9 cellular contexts compared by ENCODE assay signal in genomic region chr7:23472046-23472445, GRCh38. TPM values are rescaled to one million over a fixed set of nuclear protein-coding genes. Genes with fewer than 3 reads are reported as not detected.
A peak's percentile ranks its signal among the peaks of the same experiment; 100 is the strongest.
DNase-seq lines count a peak whose midpoint lies in the region; ATAC-seq and TF ChIP-seq lines count a peak whose summit lies in the region.
"Had no signal": no experiment of that assay in that cellular context is flagged by ENCODE, and none has a peak within 500 bp of the region (broad histone marks: within the 10 kb centered on the region; RNA-seq: fewer than 3 reads in every experiment).

No MANE protein-coding gene starts in this region.

- POLR2A ChIA-PET in RWPE1 (lab: Yijun Ruan, JAX; ENCODE audit: low non-redundant PET), result no interaction called here

- H3K27ac ChIP-seq in RWPE1, result no peak overlapping the region

- H3K27ac Mint-ChIP-seq in nephron progenitor cell, result peak overlapping the region; percentile 97
- H3K27ac Mint-ChIP-seq: activated CD4-positive, alpha-beta memory T cell treated with anti-CD3 and anti-CD28 coated beads for 36 hours had no signal

- peak overlapping the region; percentile 75 for H3K4me3 ChIP-seq in Jurkat, Clone E6-1 (ENCODE audit: low read length)
- H3K4me3 ChIP-seq in WI38 (ENCODE audit: low read depth, low read length), result peak overlapping the region; percentile 86

- peak overlapping the region; percentile 93 for H3K4me3 Mint-ChIP-seq in nephron progenitor cell

- ATAC-seq in HG02623 (IDR thresholded peaks at IDR 0.05; ENCODE audit: unreplicated experiment) (no peak), GM21515 (IDR thresholded peaks at IDR 0.05; ENCODE audit: unreplicated experiment) (no peak)

- TF ChIP-seq CTCF in WI38 (IDR thresholded peaks at IDR 0.05; ENCODE audit: low read depth, low read length) (no peak), nephron progenitor cell (IDR thresholded peaks at IDR 0.05) (no peak), RWPE1 (conservative IDR thresholded peaks at IDR 0.05; ENCODE audit: low read depth) (no peak)

- CTCF ChIA-PET in RWPE1 (lab: Yijun Ruan, JAX), result interaction anchor here (0.6 kb wide), 1 partner anchor 61 kb away, joined by 3 read pairs; no protein-coding TSS in a partner anchor

- no peaks in the 10 kb centered on the region for H3K36me3 Mint-ChIP-seq in nephron progenitor cell (ENCODE audit: low read depth)

- H3K4me1 Mint-ChIP-seq in nephron progenitor cell, result peaks cover 31% of the 10 kb centered on the region

- DNase-seq in NCI-H2081 (lab: John Stamatoyannopoulos, UW) (peak; percentile 16 to 28), NCI-H2081 treated with DMSO at 0.1 percent for 48 hours (lab: John Stamatoyannopoulos, UW) (no peak), nephron progenitor cell (no peak), RWPE1 (ENCODE audit: low spot score) (no peak)
- peak; percentile 64 for DNase-seq in Jurkat, Clone E6-1 (ENCODE audit: low read depth, low spot score)
- DNase-seq: activated CD4-positive, alpha-beta memory T cell treated with anti-CD3 and anti-CD28 coated beads for 36 hours had no signal

- H3K9me3 Mint-ChIP-seq in nephron progenitor cell, result no peaks in the 10 kb centered on the region
- H3K9me3 Mint-ChIP-seq: activated CD4-positive, alpha-beta memory T cell treated with anti-CD3 and anti-CD28 coated beads for 36 hours had no signal

- no peaks in the 10 kb centered on the region for H3K27me3 Mint-ChIP-seq in nephron progenitor cell (ENCODE audit: low read depth, poor library complexity)

RNA-seq across cellular contexts. Expression of gene IGF2BP3, which starts 1.8 kb away (rescaled TPM):
- polyA plus RNA-seq in Jurkat, Clone E6-1 (2012; ENCODE audit: insufficient read depth, insufficient read length), result 41.1 TPM

RNA-seq across cellular contexts. Expression of gene TRA2A, which starts 59.7 kb away (rescaled TPM):
- polyA plus RNA-seq in Jurkat, Clone E6-1 (2012; ENCODE audit: insufficient read depth, insufficient read length), result 101 TPM

Comparison
In these comparisons a context has a peak if more than half of its experiments do, and no peak if none do; other contexts are left out.
1. DNase-seq: peak in NCI-H2081 (2 of 2) and Jurkat, Clone E6-1 (single experiment); none in NCI-H2081 treated with DMSO at 0.1 percent for 48 hours (single experiment), nephron progenitor cell (single experiment) and RWPE1 (single experiment).